In the genomic region with DNA sequence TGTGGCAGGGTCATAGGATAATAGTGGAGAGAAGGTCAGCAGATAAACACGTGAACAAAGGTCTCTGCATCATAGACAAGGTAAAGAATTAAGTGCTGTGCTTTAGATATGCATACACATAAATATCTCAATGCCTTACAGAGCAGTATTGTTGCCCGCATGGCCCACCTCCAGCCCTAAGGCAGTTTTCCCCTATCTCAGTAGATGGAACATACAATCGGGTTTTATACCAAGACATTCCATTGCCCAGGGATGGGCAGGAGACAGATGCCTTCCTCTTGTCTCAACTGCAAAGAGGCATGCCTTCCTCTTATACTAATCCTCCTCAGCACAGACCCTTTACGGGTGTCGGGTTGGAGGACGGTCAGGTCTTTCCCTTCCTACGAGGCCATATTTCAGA, we compare ENCODE assay signal across 6 cellular contexts. TPM values are rescaled to one million over a fixed set of nuclear protein-coding genes. Genes with fewer than 3 reads are reported as not detected.
"Had no signal": no experiment of that assay in that cellular context is flagged by ENCODE, and none has a peak within 500 bp of the region (broad histone marks: within the 10 kb centered on the region; RNA-seq: fewer than 3 reads in every experiment).

No MANE protein-coding gene starts in this region.

RNA-seq across cellular contexts. Expression of a gene that starts 11.1 kb away (rescaled TPM):
- total RNA-seq: activated CD4-positive, alpha-beta T cell treated with anti-CD3 and anti-CD28 coated beads, Interleukin-2, amount 10 ng/mL, durations not matched to agents 7 days and 5 days; activated CD8-positive, alpha-beta T cell treated with anti-CD3 and anti-CD28 coated beads, Interleukin-2, amount 10 ng/mL, durations not matched to agents 7 days and 5 days; activated naive CD8-positive, alpha-beta T cell treated with anti-CD3 and anti-CD28 coated beads for 36 hours; astrocyte; T-helper 2 cell treated with Interferon-gamma antibody and Interleukin-4, amounts not matched to agents 100 ng/mL and 5 ng/mL, for 36 hours; WTC11 had no signal
